ENCODE assay signal across 8 cellular contexts in genomic region chrX:40933132-40934078, GRCh38.
A peak's percentile ranks its signal among the peaks of the same experiment; 100 is the strongest.
DNase-seq lines count a peak whose midpoint lies in the region; ATAC-seq and TF ChIP-seq lines count a peak whose summit lies in the region.

No MANE protein-coding gene starts in this region.

- H3K4me1 ChIP-seq in muscle layer of colon (ENCODE audit: insufficient read depth, low read length) = peaks cover 5% of the 10 kb centered on the region
- peaks cover 5% of the 10 kb centered on the region for H3K4me1 ChIP-seq in vagina

- no peaks in the 10 kb centered on the region for H3K36me3 Mint-ChIP-seq in T-cell
- H3K36me3 Mint-ChIP-seq in dendritic cell treated with granulocyte-macrophage colony-stimulating factor and Interleukin-4, amounts not matched to agents 40 ng/mL and 50 ng/mL, for 4 days (ENCODE audit: low read depth) = no peaks in the 10 kb centered on the region

- TF ChIP-seq POLR2A in vagina (IDR thresholded peaks at IDR 0.05) = no peak

- no peaks in the 10 kb centered on the region for H3K36me3 ChIP-seq in muscle layer of colon (ENCODE audit: insufficient read depth, low read length)
- H3K36me3 ChIP-seq in vagina = no peaks in the 10 kb centered on the region

- H3K9me3 ChIP-seq in muscle layer of colon (ENCODE audit: low read length) = no peaks in the 10 kb centered on the region
- no peaks in the 10 kb centered on the region for H3K9me3 ChIP-seq in vagina

- peak overlapping the region; percentile 64 to 82 (median 75) for H3K4me3 Mint-ChIP-seq in T-cell
- peak overlapping the region; percentile 76 for H3K4me3 Mint-ChIP-seq in dendritic cell treated with granulocyte-macrophage colony-stimulating factor and Interleukin-4, amounts not matched to agents 40 ng/mL and 50 ng/mL, for 4 days

- H3K4me3 ChIP-seq in muscle layer of colon (ENCODE audit: low read depth in 1 of 2, low read length in 2 of 2) = peak overlapping the region; percentile 23 to 55
- H3K4me3 ChIP-seq in vagina = peak overlapping the region; percentile 6 to 21

- TF ChIP-seq CTCF in vagina (IDR thresholded peaks at IDR 0.05) = no peak

- H3K9ac ChIP-seq in muscle layer of colon (ENCODE audit: low read length) = no peak overlapping the region

- DNase-seq in A172 (ENCODE audit: low spot score) (peak; percentile 28), HCEC 1CT (peak; percentile 38), T-cell (peak in 4 of 34 experiments; percentile 1 to 9 (median 6)), vagina (ENCODE audit: extremely low spot score in 2 of 2) (no peak), DMS53 treated with DMSO at 0.1 percent for 48 hours (lab: John Stamatoyannopoulos, UW; ENCODE audit: unreplicated experiment) (no peak)

- H3K9me3 Mint-ChIP-seq in T-cell = peaks cover 0 to 4% (median under 1%) of the 10 kb centered on the region in 3 donors
- H3K9me3 Mint-ChIP-seq in dendritic cell treated with granulocyte-macrophage colony-stimulating factor and Interleukin-4, amounts not matched to agents 40 ng/mL and 50 ng/mL, for 4 days = peaks cover 4% of the 10 kb centered on the region

- H3K4me1 Mint-ChIP-seq in T-cell = peaks cover 15 to 23% (median 20%) of the 10 kb centered on the region in 3 donors
- peaks cover 41% of the 10 kb centered on the region for H3K4me1 Mint-ChIP-seq in dendritic cell treated with granulocyte-macrophage colony-stimulating factor and Interleukin-4, amounts not matched to agents 40 ng/mL and 50 ng/mL, for 4 days (ENCODE audit: low read depth)

- ATAC-seq in T-cell (replicated peaks in 1 of 4) (peak; percentile 50 to 67 (median 59)), HG02973 (IDR thresholded peaks at IDR 0.05; ENCODE audit: unreplicated experiment) (no peak)

- no peaks in the 10 kb centered on the region for H3K27me3 ChIP-seq in muscle layer of colon (ENCODE audit: control insufficient read depth in 1 of 2, insufficient read depth in 2 of 2, low read length in 2 of 2)
- H3K27me3 ChIP-seq in vagina = no peaks in the 10 kb centered on the region

- H3K27ac ChIP-seq in muscle layer of colon (ENCODE audit: low read depth, low read length) (peak overlapping the region; percentile 51), vagina (peak overlapping the region; percentile 59)

- CTCF ChIA-PET in T-cell (lab: Charles Lee) = no interaction called here

- POLR2A ChIA-PET in T-cell (lab: Charles Lee) = no interaction called here

- intact Hi-C loops in dendritic cell treated with granulocyte-macrophage colony-stimulating factor and Interleukin-4, amounts not matched to agents 40 ng/mL and 50 ng/mL, for 4 days (cut with micrococcal nuclease) = loop anchor here (10.0 kb wide), 1 partner anchor 151 kb away; the partner anchor contains the start of gene USP9X
- intact Hi-C loops in vagina (cut with DNase I) = no loop called here

- peaks cover 0 to 11% of the 10 kb centered on the region in 2 donors for H3K27me3 Mint-ChIP-seq in T-cell
- no peaks in the 10 kb centered on the region for H3K27me3 Mint-ChIP-seq in dendritic cell treated with granulocyte-macrophage colony-stimulating factor and Interleukin-4, amounts not matched to agents 40 ng/mL and 50 ng/mL, for 4 days

- peak overlapping the region; percentile 95 to 98 for H3K27ac Mint-ChIP-seq in T-cell
- H3K27ac Mint-ChIP-seq in dendritic cell treated with granulocyte-macrophage colony-stimulating factor and Interleukin-4, amounts not matched to agents 40 ng/mL and 50 ng/mL, for 4 days = peak overlapping the region; percentile 97

Comparison
In these comparisons a context has a peak if more than half of its experiments do, and no peak if none do; other contexts are left out.
1. DNase-seq: peak in A172 (single experiment) and HCEC 1CT (single experiment); none in vagina (0 of 2) and DMS53 treated with DMSO at 0.1 percent for 48 hours (single experiment).